ENCODE assay signal across 8 cellular contexts in genomic region chr5:180315762-180316212, GRCh38. TPM values are rescaled to one million over a fixed set of nuclear protein-coding genes. Genes with fewer than 3 reads are reported as not detected.
DNase-seq lines count a peak whose midpoint lies in the region; ATAC-seq and TF ChIP-seq lines count a peak whose summit lies in the region.

No MANE protein-coding gene starts in this region.

- peaks cover 0 to 4% (median 0%) of the 10 kb centered on the region in 5 experiments for H3K9me3 Mint-ChIP-seq in brain

- peaks cover 55% of the 10 kb centered on the region for H3K36me3 Mint-ChIP-seq in brain

- H3K27ac ChIP-seq in VCaP: no peak overlapping the region

- TF ChIP-seq RAD21 in Ishikawa (IDR thresholded peaks at IDR 0.05; ENCODE audit: low read depth): peak; percentile 69

- H3K27ac Mint-ChIP-seq in brain: peak overlapping the region in 2 of 5 experiments; percentile 34 to 62

- no peaks in the 10 kb centered on the region for H3K27me3 ChIP-seq in kidney epithelial cell (ENCODE audit: control insufficient read depth, insufficient read depth, low read length)

- no peaks in the 10 kb centered on the region for H3K36me3 ChIP-seq in kidney epithelial cell (ENCODE audit: control insufficient read depth, insufficient read depth, low read length)

- peak; percentile 70 for DNase-seq in AG08395 (ENCODE audit: low spot score)
- DNase-seq in kidney epithelial cell (ENCODE audit: low read depth): no peak
- peak; percentile 79 for DNase-seq in stimulated activated CD4-positive, alpha-beta T cell treated with anti-CD3 and anti-CD28 coated beads, Interleukin-4, amount 100 ng/mL, for 24 hours

- ATAC-seq in GM18868 (IDR thresholded peaks at IDR 0.05; ENCODE audit: unreplicated experiment) (peak; percentile 62), GM21526 (IDR thresholded peaks at IDR 0.05; ENCODE audit: low FRiP score, unreplicated experiment) (no peak)

- TF ChIP-seq CTCF in VCaP (conservative IDR thresholded peaks at IDR 0.05): peak; percentile 99
- peak; percentile 70 to 81 for TF ChIP-seq CTCF in brain (conservative IDR thresholded peaks at IDR 0.05)
- TF ChIP-seq CTCF in kidney epithelial cell (IDR thresholded peaks at IDR 0.05; ENCODE audit: insufficient read depth, low read length, poor library complexity, severe bottlenecking): peak; percentile 89

- H3K4me3 ChIP-seq in kidney epithelial cell (ENCODE audit: low read depth, low read length): no peak overlapping the region

- no peak for TF ChIP-seq EP300 in Ishikawa (IDR thresholded peaks at IDR 0.05; ENCODE audit: borderline replicate concordance)

- no peak overlapping the region for H3K4me3 Mint-ChIP-seq in brain

- peaks cover 3% of the 10 kb centered on the region for H3K27me3 Mint-ChIP-seq in brain

- no peaks in the 10 kb centered on the region for H3K4me1 Mint-ChIP-seq in brain

TF ChIP-seq in Ishikawa, 13 proteins besides CTCF, POLR2A, EP300 and RAD21:
- peak; percentile 64 for TF ChIP-seq MAX (IDR thresholded peaks at IDR 0.05)
- TF ChIP-seq TAF1 (IDR thresholded peaks at IDR 0.05; ENCODE audit: low read depth): no peak
- TF ChIP-seq USF1 (IDR thresholded peaks at IDR 0.05): peak; percentile 91
- 0 out of 2 replicates have a peak, but pooled peaks have one; percentile 25 for TF ChIP-seq NFIC (IDR thresholded peaks at IDR 0.05)

RNA-seq across cellular contexts. Expression of gene MAPK9, which starts 23.9 kb away (rescaled TPM):
- polyA plus RNA-seq in brain (ENCODE audit: insufficient read depth, low read depth, low replicate concordance): 22.8 TPM
- total RNA-seq in kidney epithelial cell: 22.5 and 25.1 TPM in 2 replicates

RNA-seq across cellular contexts. Expression of gene GFPT2, which starts 37.3 kb away (rescaled TPM):
- polyA plus RNA-seq in brain (ENCODE audit: insufficient read depth, low read depth, low replicate concordance): 3.2 TPM
- total RNA-seq in kidney epithelial cell: 4.0 and 7.7 TPM in 2 replicates
